Comparison of ENCODE assay signal across 28 cellular contexts in the genomic region with DNA sequence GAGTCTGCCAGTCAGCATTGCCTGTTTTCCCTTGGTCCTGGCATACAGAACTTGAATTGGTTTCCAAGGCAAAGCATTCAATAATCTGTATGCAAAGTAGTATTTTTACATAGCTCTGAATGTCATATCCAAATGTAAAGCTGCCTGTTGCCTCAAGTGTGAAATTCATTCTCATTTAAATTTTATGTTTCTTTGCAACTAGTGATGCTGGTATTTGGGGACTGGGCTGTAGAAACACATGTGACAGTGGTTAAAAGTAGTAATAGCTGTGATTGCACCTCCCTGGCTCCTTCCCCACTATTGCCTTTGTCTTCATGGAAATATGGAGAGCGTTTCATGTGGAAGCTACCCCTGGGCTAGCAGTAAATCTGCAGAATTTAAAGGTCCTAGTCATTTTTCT.
"Had no signal": no experiment of that assay in that cellular context is flagged by ENCODE, and none has a peak within 500 bp of the region (broad histone marks: within the 10 kb centered on the region; RNA-seq: fewer than 3 reads in every experiment).

No MANE protein-coding gene starts in this region.

- H3K27me3 Mint-ChIP-seq: activated T-helper 17 cell treated with anti-CD3 and anti-CD28 coated beads, Interleukin-2, amount 50 U/mL, for 72 hours; brain; central memory CD8-positive, alpha-beta T cell had no signal

- H3K4me1 Mint-ChIP-seq: activated T-helper 17 cell treated with anti-CD3 and anti-CD28 coated beads, Interleukin-2, amount 50 U/mL, for 72 hours; central memory CD8-positive, alpha-beta T cell had no signal

- H3K9me3 ChIP-seq: SJSA1 had no signal

- FAIRE-seq: astrocyte, RCC 7860 had no signal

- H3K36me3 Mint-ChIP-seq: activated naive CD8-positive, alpha-beta T cell; brain had no signal

- ATAC-seq: activated T-helper 17 cell treated with anti-CD3 and anti-CD28 coated beads, Interleukin-2, amount 50 U/mL, for 72 hours; PC-3; SK-N-SH treated with all-trans-retinoic acid at 6 μM for 48 hours had no signal

- H3K4me3 Mint-ChIP-seq: activated naive CD4-positive, alpha-beta T cell treated with anti-CD3 and anti-CD28 coated beads for 36 hours; activated naive CD8-positive, alpha-beta T cell; activated T-helper 17 cell treated with anti-CD3 and anti-CD28 coated beads, Interleukin-2, amount 50 U/mL, for 72 hours; brain; central memory CD8-positive, alpha-beta T cell; T-helper 2 cell treated with Interferon-gamma antibody and Interleukin-4, amounts not matched to agents 5 μg/mL and 100 μg/mL, for 36 hours had no signal

- H3K4me3 ChIP-seq: SJSA1 had no signal

- DNase-seq: activated CD4-positive, alpha-beta T cell treated with anti-CD3 and anti-CD28 coated beads for 48 hours; activated CD4-positive, alpha-beta T cell treated with anti-CD3 and anti-CD28 coated beads, Interleukin-2, amount 50 U/mL, for 48 hours; activated CD4-positive, CD25-positive, alpha-beta regulatory T cell treated with anti-CD3 and anti-CD28 coated beads, Interleukin-2, amount 50 U/mL, for 72 hours; activated CD8-positive, alpha-beta memory T cell treated with anti-CD3 and anti-CD28 coated beads for 24 hours; activated gamma-delta T cell; activated naive CD4-positive, alpha-beta T cell treated with anti-CD3 and anti-CD28 coated beads for 36 hours; activated T-cell treated with anti-CD3 and anti-CD28 coated beads, Interleukin-2, amount 50 U/mL, for 48 hours; amygdala; Kasumi-1; NCI-H146; NCI-H187 treated with DMSO at 0.1 percent for 48 hours; NCI-H2081 treated with DMSO at 0.1 percent for 48 hours; NCI-H2227 treated with DMSO at 0.1 percent for 48 hours; NCI-H446 treated with DMSO at 0.1 percent for 48 hours; NCI-H69; NK-92 treated with Interleukin-12 subunit alpha and Interleukin-12 subunit beta, amount 100 ng/mL, for 24 hours; PC-3; SHP77; SW 1271 had no signal

- H3K36me3 ChIP-seq: SJSA1 had no signal

- H3K27ac ChIP-seq: SJSA1 had no signal

- H3K27ac Mint-ChIP-seq: activated naive CD4-positive, alpha-beta T cell treated with anti-CD3 and anti-CD28 coated beads for 36 hours; activated naive CD8-positive, alpha-beta T cell; activated T-helper 17 cell treated with anti-CD3 and anti-CD28 coated beads, Interleukin-2, amount 50 U/mL, for 72 hours; T-helper 2 cell treated with Interferon-gamma antibody and Interleukin-4, amounts not matched to agents 5 μg/mL and 100 μg/mL, for 36 hours had no signal

- H3K4me1 ChIP-seq: SJSA1 had no signal

- H3K9me3 Mint-ChIP-seq: activated naive CD4-positive, alpha-beta T cell treated with anti-CD3 and anti-CD28 coated beads for 36 hours; activated T-helper 17 cell treated with anti-CD3 and anti-CD28 coated beads, Interleukin-2, amount 50 U/mL, for 72 hours; brain; T-helper 2 cell treated with Interferon-gamma antibody and Interleukin-4, amounts not matched to agents 5 μg/mL and 100 μg/mL, for 36 hours had no signal
